Comparison of ENCODE assay signal across 1 cellular context in genomic region chr7:40595832-40596231, GRCh38.
TF ChIP-seq lines count a peak whose summit lies in the region.

No MANE protein-coding gene starts in this region.

TF ChIP-seq in SK-N-SH, 30 proteins besides CTCF, POLR2A, EP300 and RAD21 (continued from another document):
- TF ChIP-seq USF1 (IDR thresholded peaks at IDR 0.05; ENCODE audit: borderline replicate concordance, low read depth) = no peak
